Comparison of ENCODE assay signal across 11 cellular contexts in the genomic region with DNA sequence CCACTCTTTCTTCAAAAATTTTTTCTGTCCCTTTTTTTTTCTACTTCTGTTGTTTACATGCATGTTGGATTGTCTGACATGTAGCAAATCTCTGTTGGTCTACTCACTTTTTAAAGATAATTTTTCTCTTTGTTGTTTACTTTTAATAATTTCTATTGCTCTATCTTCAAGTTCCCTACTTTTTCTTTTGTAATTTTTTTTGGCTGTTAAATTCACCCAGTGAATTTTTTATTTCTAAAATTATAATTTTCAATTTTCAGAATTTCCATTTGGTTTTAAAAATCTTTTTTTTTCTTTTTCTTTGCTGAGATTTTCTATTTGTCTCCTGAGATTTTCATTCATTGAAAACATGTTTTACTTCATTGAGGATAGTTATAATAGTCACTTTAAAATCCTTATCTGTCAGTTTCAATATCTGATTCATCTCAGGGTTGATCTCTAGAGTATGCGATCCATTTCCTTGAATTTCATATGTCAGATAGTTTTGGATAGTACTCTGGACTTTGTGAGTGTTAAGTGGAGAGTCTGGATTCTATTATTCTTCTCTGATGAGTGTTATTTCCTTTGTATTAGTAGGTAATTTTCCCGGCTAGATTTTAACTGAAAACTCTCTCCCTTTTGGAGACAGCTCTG. TPM values are rescaled to one million over a fixed set of nuclear protein-coding genes. Genes with fewer than 3 reads are reported as not detected.
DNase-seq lines count a peak whose midpoint lies in the region; ATAC-seq and TF ChIP-seq lines count a peak whose summit lies in the region.
"Had no signal": no experiment of that assay in that cellular context is flagged by ENCODE, and none has a peak within 500 bp of the region (broad histone marks: within the 10 kb centered on the region; RNA-seq: fewer than 3 reads in every experiment).

No MANE protein-coding gene starts in this region.

- 79% methylated on average over 2 of the region's 2 CpGs for WGBS in right cardiac atrium
- 88% methylated on average over 2 of the region's 2 CpGs for WGBS in prostate gland

- POLR2A ChIA-PET in CD8-positive, alpha-beta T cell (lab: Charles Lee), result interaction anchor here (2.7 kb wide), 1 partner anchor 93 kb away, joined by 19 read pairs; no protein-coding TSS in a partner anchor
- POLR2A ChIA-PET in HCT116 (lab: Charles Lee), result interaction anchor here (1.7 kb wide), 1 partner anchor 107 kb away, joined by 7 read pairs; no protein-coding TSS in a partner anchor
- POLR2A ChIA-PET in naive thymus-derived CD8-positive, alpha-beta T cell (lab: Charles Lee), result interaction anchor here (2.0 kb wide), 1 partner anchor 93 kb away, joined by 26 read pairs; no protein-coding TSS in a partner anchor

- peak overlapping the region; percentile 20 for H3K27ac Mint-ChIP-seq in CD8-positive, alpha-beta T cell
- peak overlapping the region; percentile 99 for H3K27ac Mint-ChIP-seq in activated naive CD8-positive, alpha-beta T cell treated with anti-CD3 and anti-CD28 coated beads for 36 hours
- peak overlapping the region in 6 of 10 donors; percentile 16 to 100 (median 76) for H3K27ac Mint-ChIP-seq in naive thymus-derived CD8-positive, alpha-beta T cell
- H3K27ac Mint-ChIP-seq in activated CD8-positive, alpha-beta memory T cell treated with anti-CD3 and anti-CD28 coated beads, Interleukin-2, amount 10 ng/mL, durations not matched to agents 7 days and 5 days, result no peak overlapping the region

- TF ChIP-seq POLR2A in HCT116 (IDR thresholded peaks at IDR 0.05; ENCODE audit: borderline replicate concordance, extremely low read depth, insufficient read depth, insufficient read length) (no peak), prostate gland (IDR thresholded peaks at IDR 0.05) (no peak)

- H3K79me2 ChIP-seq in HCT116 (ENCODE audit: insufficient read depth, low read length), result peaks cover 23% of the 10 kb centered on the region

- peak overlapping the region; percentile 46 for H3K4me3 Mint-ChIP-seq in CD8-positive, alpha-beta T cell
- peak overlapping the region; percentile 52 for H3K4me3 Mint-ChIP-seq in activated naive CD8-positive, alpha-beta T cell treated with anti-CD3 and anti-CD28 coated beads for 36 hours
- peak overlapping the region in 8 of 10 donors; percentile 8 to 99 (median 62) for H3K4me3 Mint-ChIP-seq in naive thymus-derived CD8-positive, alpha-beta T cell
- H3K4me3 Mint-ChIP-seq in activated CD8-positive, alpha-beta memory T cell treated with anti-CD3 and anti-CD28 coated beads, Interleukin-2, amount 10 ng/mL, durations not matched to agents 7 days and 5 days, result no peak overlapping the region

- no peak overlapping the region for H3K4me2 ChIP-seq in HCT116 (ENCODE audit: low read length)

- H3K4me1 Mint-ChIP-seq in CD8-positive, alpha-beta T cell (ENCODE audit: low read depth), result peaks cover 38% of the 10 kb centered on the region
- H3K4me1 Mint-ChIP-seq in activated naive CD8-positive, alpha-beta T cell treated with anti-CD3 and anti-CD28 coated beads for 36 hours, result peaks cover 28% of the 10 kb centered on the region
- peaks cover 18 to 40% (median 37%) of the 10 kb centered on the region in 4 donors for H3K4me1 Mint-ChIP-seq in naive thymus-derived CD8-positive, alpha-beta T cell
- H3K4me1 Mint-ChIP-seq in activated CD8-positive, alpha-beta memory T cell treated with anti-CD3 and anti-CD28 coated beads, Interleukin-2, amount 10 ng/mL, durations not matched to agents 7 days and 5 days, result peaks cover 30% of the 10 kb centered on the region

- no peaks in the 10 kb centered on the region for H3K9me3 ChIP-seq in CD8-positive, alpha-beta T cell (ENCODE audit: low read length)
- H3K9me3 ChIP-seq in HCT116 (ENCODE audit: control insufficient read depth in 1 of 2, insufficient read depth in 1 of 2, low read depth in 1 of 2, low read length in 2 of 2), result no peaks in the 10 kb centered on the region
- H3K9me3 ChIP-seq in right cardiac atrium (ENCODE audit: control insufficient read depth, low read length), result no peaks in the 10 kb centered on the region
- H3K9me3 ChIP-seq in prostate gland, result no peaks in the 10 kb centered on the region

- no peaks in the 10 kb centered on the region for H3K36me3 ChIP-seq in CD8-positive, alpha-beta T cell (ENCODE audit: insufficient read depth, low read length)
- H3K36me3 ChIP-seq in HCT116 (ENCODE audit: control insufficient read depth in 1 of 2, insufficient read depth in 2 of 2, low read length in 2 of 2) (0 out of 4 replicates have a peak, but pooled peaks cover 0 to under 1% of the 10 kb centered on the region in 2 experiments), prostate gland (no peaks in the 10 kb centered on the region)
- H3K36me3 ChIP-seq: WERI-Rb-1 had no signal

- H3K4me1 ChIP-seq in CD8-positive, alpha-beta T cell (ENCODE audit: insufficient read depth, low read length), result peaks cover 21% of the 10 kb centered on the region
- H3K4me1 ChIP-seq in HCT116 (ENCODE audit: control insufficient read depth in 1 of 2, insufficient read depth in 2 of 2, low read length in 2 of 2), result peaks cover 2 to 21% of the 10 kb centered on the region in 2 experiments; a peak in 3 of 4 replicates
- H3K4me1 ChIP-seq in right cardiac atrium (ENCODE audit: control insufficient read depth, insufficient read depth, low read length), result peaks cover 3% of the 10 kb centered on the region
- no peaks in the 10 kb centered on the region for H3K4me1 ChIP-seq in prostate gland (replicated peaks)

- no peak overlapping the region for H3K9ac ChIP-seq in HCT116 (ENCODE audit: low read length)

- no peak overlapping the region for H3K27ac ChIP-seq in CD8-positive, alpha-beta T cell (ENCODE audit: low read depth, low read length)
- no peak overlapping the region for H3K27ac ChIP-seq in HCT116 (ENCODE audit: low read depth, low read length)
- H3K27ac ChIP-seq in right cardiac atrium (ENCODE audit: low read length), result no peak overlapping the region
- no peak overlapping the region for H3K27ac ChIP-seq in prostate gland

- peaks cover 15% of the 10 kb centered on the region for H3K36me3 Mint-ChIP-seq in CD8-positive, alpha-beta T cell
- peaks cover 25% of the 10 kb centered on the region for H3K36me3 Mint-ChIP-seq in activated naive CD8-positive, alpha-beta T cell treated with anti-CD3 and anti-CD28 coated beads for 36 hours
- H3K36me3 Mint-ChIP-seq in naive thymus-derived CD8-positive, alpha-beta T cell, result peaks cover 0 to 13% (median 10%) of the 10 kb centered on the region in 3 donors
- H3K36me3 Mint-ChIP-seq in activated CD8-positive, alpha-beta memory T cell treated with anti-CD3 and anti-CD28 coated beads, Interleukin-2, amount 10 ng/mL, durations not matched to agents 7 days and 5 days, result peaks cover 16% of the 10 kb centered on the region

- no peaks in the 10 kb centered on the region for H3K9me3 Mint-ChIP-seq in CD8-positive, alpha-beta T cell
- peaks cover 2% of the 10 kb centered on the region for H3K9me3 Mint-ChIP-seq in activated naive CD8-positive, alpha-beta T cell treated with anti-CD3 and anti-CD28 coated beads for 36 hours
- no peaks in the 10 kb centered on the region for H3K9me3 Mint-ChIP-seq in naive thymus-derived CD8-positive, alpha-beta T cell
- H3K9me3 Mint-ChIP-seq in activated CD8-positive, alpha-beta memory T cell treated with anti-CD3 and anti-CD28 coated beads, Interleukin-2, amount 10 ng/mL, durations not matched to agents 7 days and 5 days (ENCODE audit: low read depth), result no peaks in the 10 kb centered on the region

- RAD21 ChIA-PET in HCT116 (lab: Charles Lee; ENCODE audit: low non-redundant PET in 1 of 2, low total read pairs in 2 of 2, uncharacterized antibody in 2 of 2, unreplicated experiment in 2 of 2), result no interaction called here

- H3K27me3 Mint-ChIP-seq in CD8-positive, alpha-beta T cell (ENCODE audit: low read depth), result peaks cover 15% of the 10 kb centered on the region
- H3K27me3 Mint-ChIP-seq in activated naive CD8-positive, alpha-beta T cell treated with anti-CD3 and anti-CD28 coated beads for 36 hours, result peaks cover 32% of the 10 kb centered on the region
- H3K27me3 Mint-ChIP-seq in naive thymus-derived CD8-positive, alpha-beta T cell, result peaks cover 5 to 29% (median 14%) of the 10 kb centered on the region in 5 donors
- peaks cover 14% of the 10 kb centered on the region for H3K27me3 Mint-ChIP-seq in activated CD8-positive, alpha-beta memory T cell treated with anti-CD3 and anti-CD28 coated beads, Interleukin-2, amount 10 ng/mL, durations not matched to agents 7 days and 5 days

- no peak for ATAC-seq in CD8-positive, alpha-beta T cell
- ATAC-seq in HCT116, result no peak
- ATAC-seq in naive thymus-derived CD8-positive, alpha-beta T cell, result no peak
- ATAC-seq in right cardiac atrium, result no peak
- no peak for ATAC-seq in activated CD8-positive, alpha-beta memory T cell treated with anti-CD3 and anti-CD28 coated beads, Interleukin-2, amount 10 ng/mL, durations not matched to agents 7 days and 5 days

- no peak for TF ChIP-seq RAD21 in HCT116 (IDR thresholded peaks at IDR 0.05; ENCODE audit: low read depth)

- 0 out of 2 replicates have a peak, but pooled peaks cover 3% of the 10 kb centered on the region for H3K9me2 ChIP-seq in HCT116 (ENCODE audit: insufficient read depth)

- H3K27me3 ChIP-seq in CD8-positive, alpha-beta T cell (ENCODE audit: insufficient read depth, low read length), result no peaks in the 10 kb centered on the region
- no peaks in the 10 kb centered on the region; the same call in 1 of the 2 replicates for H3K27me3 ChIP-seq in HCT116 (ENCODE audit: insufficient read depth, low read length)
- no peaks in the 10 kb centered on the region for H3K27me3 ChIP-seq in right cardiac atrium (ENCODE audit: control insufficient read depth, insufficient read depth)
- no peaks in the 10 kb centered on the region for H3K27me3 ChIP-seq in prostate gland (replicated peaks; ENCODE audit: insufficient read depth)

- no peak for DNase-seq in CD8-positive, alpha-beta T cell
- DNase-seq in HCT116 (ENCODE audit: low read depth, low spot score) (no peak), right cardiac atrium (no peak), prostate gland (ENCODE audit: low spot score) (no peak)
- DNase-seq in activated naive CD8-positive, alpha-beta T cell treated with anti-CD3 and anti-CD28 coated beads for 36 hours, result no peak
- DNase-seq in naive thymus-derived CD8-positive, alpha-beta T cell, result no peak
- no peak for DNase-seq in activated CD8-positive, alpha-beta memory T cell treated with anti-CD3 and anti-CD28 coated beads, Interleukin-2, amount 10 ng/mL, durations not matched to agents 7 days and 5 days
- DNase-seq: caudate nucleus, HCEC 1CT, SHP77, WERI-Rb-1 had no signal

- no peak overlapping the region for H3K4me3 ChIP-seq in CD8-positive, alpha-beta T cell (ENCODE audit: low read depth, low read length)
- no peak overlapping the region for H3K4me3 ChIP-seq in HCT116 (replicated peaks in 1 of 2; ENCODE audit: low read depth in 1 of 2, low read length in 2 of 2)
- no peak overlapping the region for H3K4me3 ChIP-seq in right cardiac atrium (ENCODE audit: low read length)
- H3K4me3 ChIP-seq in prostate gland, result no peak overlapping the region

- TF ChIP-seq CTCF in CD8-positive, alpha-beta T cell (IDR thresholded peaks at IDR 0.05), result no peak
- no peak for TF ChIP-seq CTCF in HCT116 (IDR thresholded peaks at IDR 0.05 in 2 of 3, conservative IDR thresholded peaks at IDR 0.05 in 1 of 3; ENCODE audit: borderline replicate concordance in 1 of 3, insufficient read depth in 1 of 3, low read depth in 2 of 3, low read length in 2 of 3)
- no peak for TF ChIP-seq CTCF in prostate gland (IDR thresholded peaks at IDR 0.05)

- BruUV-seq in HCT116 (replicated peaks; lab: Mats Ljungman, UMichigan), result no TSS peak

- CTCF ChIA-PET in CD8-positive, alpha-beta T cell (lab: Charles Lee), result interaction anchor here (2.5 kb wide), 1 partner anchor 134 kb away, joined by 14 read pairs; no protein-coding TSS in a partner anchor
- CTCF ChIA-PET in HCT116 (lab: Charles Lee), result no interaction called here
- CTCF ChIA-PET in activated CD8-positive, alpha-beta memory T cell treated with anti-CD3 and anti-CD28 coated beads, Interleukin-2, amount 10 ng/mL, durations not matched to agents 7 days and 5 days (lab: Charles Lee), result no interaction called here

- H4K20me1 ChIP-seq in HCT116 (ENCODE audit: insufficient read depth), result no peaks in the 10 kb centered on the region

- H2AFZ ChIP-seq in HCT116 (ENCODE audit: low read depth, low read length, poor library complexity, severe bottlenecking), result peak overlapping the region; percentile 72

- intact Hi-C loops in CD8-positive, alpha-beta T cell (cut with DNase I, micrococcal nuclease), result loop anchor here (2.0 to 10.0 kb wide), 6 partner anchors 13 to 1105 kb away; a partner anchor contains a TSS
- intact Hi-C loops in HCT116 (cut with micrococcal nuclease) (loop anchor here (2.0 to 5.0 kb wide), 2 partner anchors 413 to 863 kb away; a partner anchor contains a TSS), right cardiac atrium (cut with DNase I) (no loop called here), prostate gland (cut with DNase I) (no loop called here)

RNA-seq across cellular contexts. Expression of a gene that starts 1.6 kb away (rescaled TPM):
- 10 to 100 TPM; 14.8 to 15.9 TPM for total RNA-seq in CD8-positive, alpha-beta T cell
- total RNA-seq in HCT116 (2021; ENCODE audit: unreplicated experiment) (31.1 TPM), right cardiac atrium (10 to 100 TPM; 22.4 to 24.9 (median 23.6) TPM), prostate gland (10 to 100 TPM; 33.4 to 36.8 TPM)
- 15.4 and 22.3 TPM in 2 replicates for polyA plus RNA-seq in HCT116 (2012)
- total RNA-seq in activated naive CD8-positive, alpha-beta T cell treated with anti-CD3 and anti-CD28 coated beads for 36 hours, result 10 to 100 TPM; 45.0 to 48.3 TPM
- 10 to 100 TPM; 46.1 to 47.1 TPM for total RNA-seq in naive thymus-derived CD8-positive, alpha-beta T cell
- 10 to 100 TPM; 48.7 to 63.8 (median 51.2) TPM for polyA plus RNA-seq in naive thymus-derived CD8-positive, alpha-beta T cell
- 24.4 TPM for polyA plus RNA-seq in right cardiac atrium
- total RNA-seq in activated CD8-positive, alpha-beta memory T cell treated with anti-CD3 and anti-CD28 coated beads, Interleukin-2, amount 10 ng/mL, durations not matched to agents 7 days and 5 days, result 10 to 100 TPM; 37.6 to 45.1 TPM

RNA-seq across cellular contexts. Expression of a gene that starts 12.4 kb away (rescaled TPM):
- total RNA-seq in CD8-positive, alpha-beta T cell, result under 1 TPM; 0.31 to 0.38 TPM
- total RNA-seq in HCT116 (2021; ENCODE audit: unreplicated experiment) (0.22 TPM), right cardiac atrium (1 to 10 TPM; 5.8 to 9.7 (median 8.1) TPM), prostate gland (1 to 10 TPM; 1.5 to 9.0 TPM)
- polyA plus RNA-seq in HCT116 (2012), result 0.09 TPM in 2 replicates
- total RNA-seq in activated naive CD8-positive, alpha-beta T cell treated with anti-CD3 and anti-CD28 coated beads for 36 hours, result 1 to 10 TPM in 1 of 2 experiments, under 1 TPM in 1; 0.94 to 1.1 TPM
- under 1 TPM; 0.49 to 0.60 TPM for total RNA-seq in naive thymus-derived CD8-positive, alpha-beta T cell
- 1 to 10 TPM in 1 of 3 donors, not detected in 2; 2.9 TPM for polyA plus RNA-seq in naive thymus-derived CD8-positive, alpha-beta T cell
- 3.1 TPM for polyA plus RNA-seq in right cardiac atrium
- total RNA-seq in activated CD8-positive, alpha-beta memory T cell treated with anti-CD3 and anti-CD28 coated beads, Interleukin-2, amount 10 ng/mL, durations not matched to agents 7 days and 5 days, result 1 to 10 TPM; 1.6 to 3.3 TPM

Comparison
In these comparisons a context has a peak if more than half of its experiments do, and no peak if none do; other contexts are left out.
1. intact Hi-C loops: an anchor here in CD8-positive, alpha-beta T cell (2.0 to 10.0 kb wide) and HCT116 (2.0 to 5.0 kb wide); none called in right cardiac atrium and prostate gland.